In genomic region chr17:75517277-75517865, GRCh38 we compare ENCODE assay signal across 8 cellular contexts. TPM values are rescaled to one million over a fixed set of nuclear protein-coding genes. Genes with fewer than 3 reads are reported as not detected.
DNase-seq lines count a peak whose midpoint lies in the region; TF ChIP-seq lines count a peak whose summit lies in the region.

No MANE protein-coding gene starts in this region.

- no peaks in the 10 kb centered on the region for H3K27me3 ChIP-seq in mesendoderm (ENCODE audit: insufficient read depth, low read length, poor library complexity)

- peak overlapping the region; percentile 85 for H3K9ac ChIP-seq in mesendoderm (ENCODE audit: low read length)

- peaks cover 28% of the 10 kb centered on the region for H3K36me3 Mint-ChIP-seq in brain

- H3K4me1 Mint-ChIP-seq in brain = peaks cover 35% of the 10 kb centered on the region

- H3K56ac ChIP-seq in mesendoderm (ENCODE audit: low read length) = peak overlapping the region; percentile 92

- peak overlapping the region; percentile 87 to 91 (median 89) for H3K4me3 Mint-ChIP-seq in brain

- no peak overlapping the region for H3K23ac ChIP-seq in mesendoderm (ENCODE audit: low read length)

- H3K27ac ChIP-seq in mesendoderm (ENCODE audit: low read depth, low read length) = no peak overlapping the region

- H4K8ac ChIP-seq in mesendoderm (ENCODE audit: low read depth, low read length) = no peak overlapping the region

- no CpG with 5 or more reads among the region's 11 CpGs for WGBS in mesendoderm (ENCODE audit: extremely low coverage, insufficient coverage, low lambda C conversion rate)

- H3K4me2 ChIP-seq in mesendoderm (ENCODE audit: low read length) = peak overlapping the region; percentile 35

- H2BK15ac ChIP-seq in mesendoderm (replicated peaks; ENCODE audit: low read depth) = no peak overlapping the region

- H3K18ac ChIP-seq in mesendoderm (ENCODE audit: low read length) = no peak overlapping the region

- peaks cover 14% of the 10 kb centered on the region for H3K79me1 ChIP-seq in mesendoderm (ENCODE audit: low read length)

- no peak overlapping the region for H2AK5ac ChIP-seq in mesendoderm (ENCODE audit: low read length)

- H3K4me3 ChIP-seq in mesendoderm (ENCODE audit: low read length) = peak overlapping the region; percentile 81

- no peak overlapping the region for H2BK5ac ChIP-seq in mesendoderm (ENCODE audit: low read length)

- H3K4ac ChIP-seq in mesendoderm (ENCODE audit: low read depth, low read length) = no peak overlapping the region

- in situ Hi-C loops in ACHN (cut with HindIII; ENCODE audit: low pct_ligation_motif_present, low pct_unique_long_range_greater_than_20kb, low sequenced_read_pairs) = no loop called here

- DNase-seq in ELR (ENCODE audit: low read depth) = peak; percentile 28
- DNase-seq in NCI-H69 (lab: John Stamatoyannopoulos, UW) = peak; percentile 39
- peak; percentile 45 for DNase-seq in mesendoderm
- DNase-seq in ureter (ENCODE audit: low spot score) = peak; percentile 57
- no peak for DNase-seq in ACHN
- no peak for DNase-seq in Ammon's horn (ENCODE audit: low spot score)
- DNase-seq in globus pallidus (ENCODE audit: low spot score) = no peak

- peaks cover 6% of the 10 kb centered on the region for H3K27me3 Mint-ChIP-seq in brain

- H3K79me2 ChIP-seq in mesendoderm (ENCODE audit: control insufficient read depth, insufficient read depth, low read length) = peaks cover 2% of the 10 kb centered on the region

- peaks cover 3% of the 10 kb centered on the region for H3K4me1 ChIP-seq in mesendoderm (ENCODE audit: control insufficient read depth, low read depth, low read length)

- peak overlapping the region in 4 of 5 experiments; percentile 1 to 74 (median 34) for H3K27ac Mint-ChIP-seq in brain

- no peak overlapping the region for H2BK120ac ChIP-seq in mesendoderm (ENCODE audit: low read depth, low read length)

- no peak overlapping the region for H4K5ac ChIP-seq in mesendoderm (ENCODE audit: low read length)

- TF ChIP-seq CTCF in brain (conservative IDR thresholded peaks at IDR 0.05) = no peak

- H3K36me3 ChIP-seq in mesendoderm (ENCODE audit: control insufficient read depth, insufficient read depth, low read length) = peaks cover 2% of the 10 kb centered on the region

- no peaks in the 10 kb centered on the region for H3K9me3 Mint-ChIP-seq in brain

RNA-seq across cellular contexts. Expression of gene TSEN54, which starts 1.0 kb away (rescaled TPM):
- 32.9 TPM for polyA plus RNA-seq in brain (ENCODE audit: insufficient read depth, low read depth, low replicate concordance)
- 24.5 TPM for polyA plus RNA-seq in mesendoderm (2013, experiment 1 of 2)
- polyA plus RNA-seq in mesendoderm (2013, experiment 2 of 2) = 22.1 TPM
- 25.1 TPM for total RNA-seq in ureter

RNA-seq across cellular contexts. Expression of gene CASKIN2, which starts 2.0 kb away (rescaled TPM):
- 29.0 TPM for polyA plus RNA-seq in brain (ENCODE audit: insufficient read depth, low read depth, low replicate concordance)
- polyA plus RNA-seq in mesendoderm (2013, experiment 1 of 2) = 11.7 TPM
- 12.0 TPM for polyA plus RNA-seq in mesendoderm (2013, experiment 2 of 2)
- 60.8 TPM for total RNA-seq in ureter

RNA-seq across cellular contexts. Expression of gene LLGL2, which starts 8.1 kb away (rescaled TPM):
- polyA plus RNA-seq in brain (ENCODE audit: insufficient read depth, low read depth, low replicate concordance) = 22.1 TPM
- 29.1 TPM for polyA plus RNA-seq in mesendoderm (2013, experiment 1 of 2)
- polyA plus RNA-seq in mesendoderm (2013, experiment 2 of 2) = 29.4 TPM
- 94.0 TPM for total RNA-seq in ureter

Comparison
In these comparisons a context has a peak if more than half of its experiments do, and no peak if none do; other contexts are left out.
1. DNase-seq: peak in ELR (single experiment), NCI-H69 (single experiment), mesendoderm (single experiment) and ureter (single experiment); none in ACHN (single experiment), Ammon's horn (single experiment) and globus pallidus (single experiment).